ENCODE assay signal across 8 cellular contexts in genomic region chr22:30694638-30695350, GRCh38. TPM values are rescaled to one million over a fixed set of nuclear protein-coding genes. Genes with fewer than 3 reads are reported as not detected.
DNase-seq lines count a peak whose midpoint lies in the region; ATAC-seq, FAIRE-seq and TF ChIP-seq lines count a peak whose summit lies in the region.

Gene OSBP2 (plus strand): TSS chr22:30694874. CDS start chr22:30694910, 36 bp downstream.

- no peaks in the 10 kb centered on the region for H3K79me1 ChIP-seq in H1 (ENCODE audit: low read depth, low read length)

- peak within 1 kb of the TSS; percentile 46 for H2BK15ac ChIP-seq in H1 (ENCODE audit: low read length)

- H4K91ac ChIP-seq in H1 (replicated peaks; ENCODE audit: insufficient read length, low read length): peak within 1 kb of the TSS; percentile 88

- H3K4me1 Mint-ChIP-seq in Calu3 (ENCODE audit: low read depth, unreplicated experiment): no peaks in the 10 kb centered on the region
- H3K4me1 Mint-ChIP-seq in activated CD8-positive, alpha-beta T cell treated with anti-CD3 and anti-CD28 coated beads, Interleukin-2, amount 10 ng/mL, durations not matched to agents 7 days and 5 days (ENCODE audit: low read depth): peaks cover 3% of the 10 kb centered on the region
- H3K4me1 Mint-ChIP-seq in stimulated activated naive CD8-positive, alpha-beta T cell treated with anti-CD3 and anti-CD28 coated beads, Interleukin-15, amount 100 ng/mL, for 72 hours: peaks cover 21% of the 10 kb centered on the region

- peak within 1 kb of the TSS; percentile 80 to 85 for H3K4me2 ChIP-seq in H1 (ENCODE audit: insufficient read depth in 1 of 2, low read depth in 2 of 2, low read length in 2 of 2)

- H3K79me2 ChIP-seq in H1 (ENCODE audit: control insufficient read depth in 1 of 2, insufficient read depth in 2 of 2, low read length in 2 of 2): no peaks in the 10 kb centered on the region

- peak within 1 kb of the TSS; percentile 59 to 73 (median 68) for H3K4me3 ChIP-seq in H1 (ENCODE audit: extremely low read depth in 1 of 4, insufficient read depth in 2 of 4, low read depth in 3 of 4, low read length in 4 of 4)

- H4K20me1 ChIP-seq in H1 (replicated peaks in 1 of 2; ENCODE audit: control insufficient read depth in 1 of 2, insufficient read depth in 2 of 2, low read length in 2 of 2): peaks cover 0 to 5% of the 10 kb centered on the region in 2 experiments

- H2AFZ ChIP-seq in H1 (ENCODE audit: low read length): peak within 1 kb of the TSS; percentile 69; the same call in 1 of the 2 replicates

- H3K27ac Mint-ChIP-seq in Calu3 (ENCODE audit: unreplicated experiment): peak within 1 kb of the TSS; percentile 46
- peak within 1 kb of the TSS; percentile 41 for H3K27ac Mint-ChIP-seq in activated CD8-positive, alpha-beta T cell treated with anti-CD3 and anti-CD28 coated beads, Interleukin-2, amount 10 ng/mL, durations not matched to agents 7 days and 5 days
- peak within 1 kb of the TSS; percentile 87 to 95 for H3K27ac Mint-ChIP-seq in stimulated activated naive CD8-positive, alpha-beta T cell treated with anti-CD3 and anti-CD28 coated beads, Interleukin-15, amount 100 ng/mL, for 72 hours

- peak within 1 kb of the TSS; percentile 68; the same call in 1 of the 2 replicates for H2BK12ac ChIP-seq in H1 (ENCODE audit: low read depth, low read length)

- H2BK20ac ChIP-seq in H1 (ENCODE audit: low read length): no peak within 1 kb of the TSS

- peak within 1 kb of the TSS; percentile 59 for H3K56ac ChIP-seq in H1 (replicated peaks; ENCODE audit: insufficient read length, low read depth, low read length)

- ATAC-seq in activated CD8-positive, alpha-beta T cell treated with anti-CD3 and anti-CD28 coated beads, Interleukin-2, amount 10 ng/mL, durations not matched to agents 7 days and 5 days: peak; percentile 65
- peak; percentile 77 for ATAC-seq in stimulated activated naive CD8-positive, alpha-beta T cell treated with anti-CD3 and anti-CD28 coated beads, Interleukin-15, amount 100 ng/mL, for 72 hours
- ATAC-seq in HG03175 (IDR thresholded peaks at IDR 0.05; ENCODE audit: unreplicated experiment): no peak

- H3K23ac ChIP-seq in H1 (ENCODE audit: insufficient read length): no peak within 1 kb of the TSS

- no peaks in the 10 kb centered on the region for H3K9me3 Mint-ChIP-seq in Calu3 (ENCODE audit: low read depth, unreplicated experiment)
- H3K9me3 Mint-ChIP-seq in activated CD8-positive, alpha-beta T cell treated with anti-CD3 and anti-CD28 coated beads, Interleukin-2, amount 10 ng/mL, durations not matched to agents 7 days and 5 days (ENCODE audit: insufficient read depth): no peaks in the 10 kb centered on the region
- no peaks in the 10 kb centered on the region for H3K9me3 Mint-ChIP-seq in stimulated activated naive CD8-positive, alpha-beta T cell treated with anti-CD3 and anti-CD28 coated beads, Interleukin-15, amount 100 ng/mL, for 72 hours

- H3K36me3 Mint-ChIP-seq in Calu3 (ENCODE audit: insufficient read depth, unreplicated experiment): peaks cover 20% of the 10 kb centered on the region
- H3K36me3 Mint-ChIP-seq in activated CD8-positive, alpha-beta T cell treated with anti-CD3 and anti-CD28 coated beads, Interleukin-2, amount 10 ng/mL, durations not matched to agents 7 days and 5 days (ENCODE audit: low read depth): no peaks in the 10 kb centered on the region

- peak within 1 kb of the TSS; percentile 54; the same call in 1 of the 2 replicates for H3K27ac ChIP-seq in H1 (ENCODE audit: low read depth, low read length)

- H3K23me2 ChIP-seq in H1 (ENCODE audit: low read depth, low read length): peaks cover 13% of the 10 kb centered on the region; the same call in 1 of the 2 replicates

- H4K5ac ChIP-seq in H1 (ENCODE audit: insufficient read length, low read depth, low read length): peak within 1 kb of the TSS; percentile 93

- H2AK5ac ChIP-seq in H1 (ENCODE audit: low read depth, low read length): no peak within 1 kb of the TSS

- BruUV-seq in Calu3 (replicated peaks; lab: Mats Ljungman, UMichigan): no TSS peak

- peaks cover 0 to 17% (median 14%) of the 10 kb centered on the region in 4 experiments; a peak in 6 of 7 replicates for H3K27me3 ChIP-seq in H1 (replicated peaks in 1 of 4; ENCODE audit: control insufficient read depth in 3 of 4, extremely low read depth in 1 of 4, insufficient read depth in 3 of 4, low read length in 3 of 4)

- no peak within 1 kb of the TSS for H3K14ac ChIP-seq in H1 (ENCODE audit: insufficient read length)

- no peaks in the 10 kb centered on the region for H3K27me3 Mint-ChIP-seq in Calu3 (ENCODE audit: unreplicated experiment)
- peaks cover 34% of the 10 kb centered on the region for H3K27me3 Mint-ChIP-seq in activated CD8-positive, alpha-beta T cell treated with anti-CD3 and anti-CD28 coated beads, Interleukin-2, amount 10 ng/mL, durations not matched to agents 7 days and 5 days (ENCODE audit: low read depth)
- peaks cover 24% of the 10 kb centered on the region for H3K27me3 Mint-ChIP-seq in stimulated activated naive CD8-positive, alpha-beta T cell treated with anti-CD3 and anti-CD28 coated beads, Interleukin-15, amount 100 ng/mL, for 72 hours

- TF ChIP-seq CTCF in Calu3 (IDR thresholded peaks at IDR 0.05; ENCODE audit: unreplicated experiment): no peak
- no peak for TF ChIP-seq CTCF in H1 (IDR thresholded peaks at IDR 0.05; ENCODE audit: control extremely low read depth in 1 of 3, insufficient read depth in 1 of 3, low read depth in 1 of 3, low read length in 3 of 3)

- no peaks in the 10 kb centered on the region for H3K9me3 ChIP-seq in H1 (ENCODE audit: insufficient read depth in 2 of 2, low read depth in 1 of 2, low read length in 1 of 2)

- peaks cover 0 to 6% (median 3%) of the 10 kb centered on the region in 4 experiments; a peak in 4 of 7 replicates for H3K4me1 ChIP-seq in H1 (replicated peaks in 1 of 4; ENCODE audit: control insufficient read depth in 3 of 4, insufficient read depth in 4 of 4, low read length in 3 of 4)

- FAIRE-seq in H1 (lab: Jason Lieb, UNC): no peak

- peak within 1 kb of the TSS; percentile 80 for H3K4me3 Mint-ChIP-seq in Calu3 (ENCODE audit: low read depth, unreplicated experiment)
- H3K4me3 Mint-ChIP-seq in activated CD8-positive, alpha-beta T cell treated with anti-CD3 and anti-CD28 coated beads, Interleukin-2, amount 10 ng/mL, durations not matched to agents 7 days and 5 days: peak within 1 kb of the TSS; percentile 79
- peak within 1 kb of the TSS; percentile 87 to 92 for H3K4me3 Mint-ChIP-seq in stimulated activated naive CD8-positive, alpha-beta T cell treated with anti-CD3 and anti-CD28 coated beads, Interleukin-15, amount 100 ng/mL, for 72 hours

- H2BK120ac ChIP-seq in H1 (replicated peaks; ENCODE audit: low read depth, low read length): peak within 1 kb of the TSS; percentile 54

- CTCF ChIA-PET in Calu3 (lab: Charles Lee): interaction anchor here (0.9 kb wide), 1 partner anchor 60 kb away, joined by 3 read pairs; no protein-coding TSS in a partner anchor
- CTCF ChIA-PET in activated CD8-positive, alpha-beta T cell treated with anti-CD3 and anti-CD28 coated beads, Interleukin-2, amount 10 ng/mL, durations not matched to agents 7 days and 5 days (lab: Charles Lee): no interaction called here
- CTCF ChIA-PET in H1 (lab: Charles Lee; ENCODE audit: partially characterized antibody): interaction anchor here (1.3 to 3.0 kb wide), 4 partner anchors 10 to 61 kb away, joined by 4 to 16 read pairs (median 6); partner anchors contain the start of gene SLC35E4

- TF ChIP-seq EP300 in H1 (IDR thresholded peaks at IDR 0.05; ENCODE audit: borderline replicate concordance in 1 of 2, low read depth in 2 of 2, low read length in 2 of 2): no peak

- WGBS in H1 (ENCODE audit: extremely low coverage in 1 of 2, insufficient coverage in 1 of 2, insufficient read length in 1 of 2, insufficient replicate concordance in 2 of 2, low coverage in 1 of 2, low lambda C conversion rate in 2 of 2, missing lambda C conversion rate in 1 of 2), 2 experiments: 4% methylated on average over 31 of the region's 88 CpGs; no CpG with 5 or more reads in 1 of the 2 experiments

- POLR2A ChIA-PET in activated CD8-positive, alpha-beta T cell treated with anti-CD3 and anti-CD28 coated beads, Interleukin-2, amount 10 ng/mL, durations not matched to agents 7 days and 5 days (lab: Charles Lee): no interaction called here
- POLR2A ChIA-PET in H1 (lab: Charles Lee; ENCODE audit: partially characterized antibody): interaction anchor here (0.6 to 2.2 kb wide), 9 partner anchors 11 to 60 kb away, joined by 3 to 8 read pairs (median 4); partner anchors contain the start of genes DUSP18 and SLC35E4

- no peaks in the 10 kb centered on the region for H3K36me3 ChIP-seq in H1 (ENCODE audit: control insufficient read depth in 2 of 4, insufficient read depth in 4 of 4, low read length in 3 of 4)

- H3K4ac ChIP-seq in H1 (replicated peaks; ENCODE audit: insufficient read length, low read depth, low read length): peak within 1 kb of the TSS; percentile 69

- peak within 1 kb of the TSS; percentile 97 for H3K18ac ChIP-seq in H1 (ENCODE audit: extremely low read depth, low read length)

- DNase-seq in Calu3: peak; percentile 62
- peak; percentile 34 for DNase-seq in KBM-7
- no peak for DNase-seq in activated CD8-positive, alpha-beta T cell treated with anti-CD3 and anti-CD28 coated beads, Interleukin-2, amount 10 ng/mL, durations not matched to agents 7 days and 5 days
- DNase-seq in H1 (ENCODE audit: low read depth in 1 of 2, low spot score in 2 of 2): peak in 1 of 2 experiments; percentile 79
- DNase-seq in mesenteric fat pad (ENCODE audit: low spot score): peak; percentile 87
- peak; percentile 21 to 40 for DNase-seq in stimulated activated naive CD8-positive, alpha-beta T cell treated with anti-CD3 and anti-CD28 coated beads, Interleukin-15, amount 100 ng/mL, for 72 hours
- DNase-seq in effector CD8-positive, alpha-beta T cell (lab: John Stamatoyannopoulos, UW): no peak

- in situ Hi-C loops in KBM-7 (cut with MboI; ENCODE audit: low pct_unique_long_range_greater_than_20kb, low sequenced_read_pairs): no loop called here

- H4K8ac ChIP-seq in H1 (ENCODE audit: extremely low read depth, insufficient read depth, low read length): peak within 1 kb of the TSS; percentile 96

- TF ChIP-seq POLR2A in H1 (IDR thresholded peaks at IDR 0.05; ENCODE audit: control extremely low read depth in 1 of 2, low read depth in 2 of 2, low read length in 2 of 2): no peak

- peak within 1 kb of the TSS; percentile 40 to 70 (median 58); a peak in 6 of 7 replicates for H3K9ac ChIP-seq in H1 (replicated peaks in 1 of 4; ENCODE audit: extremely low read depth in 1 of 4, low read depth in 3 of 4, low read length in 3 of 4)

- no peak for TF ChIP-seq RAD21 in H1 (IDR thresholded peaks at IDR 0.05 in 1 of 2, conservative IDR thresholded peaks at IDR 0.05 in 1 of 2; ENCODE audit: low read depth in 2 of 2, low read length in 2 of 2)

- intact Hi-C loops in Calu3 (cut with micrococcal nuclease; ENCODE audit: unreplicated experiment): loop anchor here (2.0 kb wide), 1 partner anchor 60 kb away; no protein-coding TSS in a partner anchor

- H2BK5ac ChIP-seq in H1 (ENCODE audit: low read depth, low read length): peak within 1 kb of the TSS; percentile 52; the same call in 1 of the 2 replicates

RNA-seq across cellular contexts. Expression of gene OSBP2, which starts in this region (rescaled TPM):
- total RNA-seq in Calu3 (2022): 5.2 and 7.9 TPM in 2 replicates
- under 1 TPM; 0.42 to 0.55 TPM for total RNA-seq in activated CD8-positive, alpha-beta T cell treated with anti-CD3 and anti-CD28 coated beads, Interleukin-2, amount 10 ng/mL, durations not matched to agents 7 days and 5 days
- 3.4 and 3.7 TPM in 2 replicates for total RNA-seq in H1 (2021; fragmentation: NEBNext Ultra II Directional; extraction: Animal tissue kit (Norgen Biotek cat#: 25700))
- 3.4 and 4.5 TPM in 2 replicates for polyA plus RNA-seq in H1 (2011; rRNA removed)
- 2.9 TPM for polyA plus RNA-seq in H1 (2011; cell fraction: cytosol; rRNA removed)
- polyA plus RNA-seq in H1 (2011; cell fraction: nucleus; rRNA removed): 4.9 TPM
- polyA plus RNA-seq in H1 (2012, experiment 1 of 2): 4.0 to 5.0 TPM (median 4.2 TPM) in 4 replicates
- 2.5 TPM for polyA plus RNA-seq in H1 (2012, experiment 2 of 2)
- 3.6 TPM for polyA plus RNA-seq in H1 (2013, experiment 1 of 2)
- 3.8 TPM for polyA plus RNA-seq in H1 (2013, experiment 2 of 2)
- 5.3 and 5.8 TPM in 2 replicates for polyA minus RNA-seq in H1 (2011; rRNA and poly(A)+ RNA removed)
- polyA minus RNA-seq in H1 (2011; cell fraction: cytosol; rRNA and poly(A)+ RNA removed): 8.0 TPM
- polyA minus RNA-seq in H1 (2011; cell fraction: nucleus; rRNA and poly(A)+ RNA removed): 8.9 TPM
- 1.4 TPM for total RNA-seq in mesenteric fat pad

Comparison
In these comparisons a context has a peak if more than half of its experiments do, and no peak if none do; other contexts are left out.
1. Peak in ATAC-seq in activated CD8-positive, alpha-beta T cell treated with anti-CD3 and anti-CD28 coated beads, Interleukin-2, amount 10 ng/mL, durations not matched to agents 7 days and 5 days; RNA of the gene not detected or under 1 TPM.
2. DNase-seq: peak in Calu3 (single experiment), KBM-7 (single experiment), mesenteric fat pad (single experiment) and stimulated activated naive CD8-positive, alpha-beta T cell treated with anti-CD3 and anti-CD28 coated beads, Interleukin-15, amount 100 ng/mL, for 72 hours (2 of 2); none in activated CD8-positive, alpha-beta T cell treated with anti-CD3 and anti-CD28 coated beads, Interleukin-2, amount 10 ng/mL, durations not matched to agents 7 days and 5 days (single experiment) and effector CD8-positive, alpha-beta T cell (single experiment).
3. H3K27ac Mint-ChIP-seq: peak in every context shown above with its lines; median percentile 91 in stimulated activated naive CD8-positive, alpha-beta T cell treated with anti-CD3 and anti-CD28 coated beads, Interleukin-15, amount 100 ng/mL, for 72 hours; 46 in Calu3; 41 in activated CD8-positive, alpha-beta T cell treated with anti-CD3 and anti-CD28 coated beads, Interleukin-2, amount 10 ng/mL, durations not matched to agents 7 days and 5 days.
4. Peak in every context shown above with its lines, with median percentiles within 50 percentile points of each other: H3K4me3 Mint-ChIP-seq.